Comparison of ENCODE assay signal across 7 cellular contexts in genomic region chr1:150981177-150981804, GRCh38. TPM values are rescaled to one million over a fixed set of nuclear protein-coding genes. Genes with fewer than 3 reads are reported as not detected.
DNase-seq lines count a peak whose midpoint lies in the region; ATAC-seq, FAIRE-seq and TF ChIP-seq lines count a peak whose summit lies in the region.
"Had no signal": no experiment of that assay in that cellular context is flagged by ENCODE, and none has a peak within 500 bp of the region (broad histone marks: within the 10 kb centered on the region; RNA-seq: fewer than 3 reads in every experiment).

No MANE protein-coding gene starts in this region.

- no peaks in the 10 kb centered on the region for H3K36me3 ChIP-seq in body of pancreas (replicated peaks in 1 of 2; ENCODE audit: insufficient read depth in 1 of 2, low read depth in 2 of 2)

- peak overlapping the region; percentile 72 to 82 (median 82) for H3K27ac ChIP-seq in body of pancreas

- no peak for TF ChIP-seq CTCF in body of pancreas (IDR thresholded peaks at IDR 0.05)

- H3K27me3 ChIP-seq in body of pancreas, result no peaks in the 10 kb centered on the region

- POLR2A ChIA-PET in activated naive CD8-positive, alpha-beta T cell treated with anti-CD3 and anti-CD28 coated beads, Interleukin-2, amount 10 ng/mL, durations not matched to agents 7 days and 5 days (lab: Charles Lee), result interaction anchor here (1.4 kb wide), 1 partner anchor 90 kb away, joined by 3 read pairs; no protein-coding TSS in a partner anchor

- peaks cover 58% of the 10 kb centered on the region for H3K4me1 ChIP-seq in body of pancreas

- DNase-seq in activated naive CD8-positive, alpha-beta T cell treated with anti-CD3 and anti-CD28 coated beads, Interleukin-2, amount 10 ng/mL, durations not matched to agents 7 days and 5 days, result no peak
- DNase-seq in activated naive CD8-positive, alpha-beta T cell treated with anti-CD3 and anti-CD28 coated beads for 36 hours, result no peak
- DNase-seq in body of pancreas, result peak; percentile 55 to 72 (median 64)
- DNase-seq in urothelium cell line (ENCODE audit: low spot score), result peak; percentile 48
- DNase-seq in RKO (ENCODE audit: low spot score), result no peak
- DNase-seq in pons (ENCODE audit: low spot score), result no peak
- DNase-seq: activated CD4-positive, alpha-beta T cell treated with anti-CD3 and anti-CD28 coated beads for 48 hours had no signal

- FAIRE-seq in urothelium cell line (lab: Jason Lieb, UNC), result no peak

- H3K4me1 Mint-ChIP-seq in activated naive CD8-positive, alpha-beta T cell treated with anti-CD3 and anti-CD28 coated beads, Interleukin-2, amount 10 ng/mL, durations not matched to agents 7 days and 5 days, result peaks cover 19% of the 10 kb centered on the region
- H3K4me1 Mint-ChIP-seq in activated naive CD8-positive, alpha-beta T cell treated with anti-CD3 and anti-CD28 coated beads for 36 hours, result peaks cover 21% of the 10 kb centered on the region

- no peak overlapping the region for H3K4me3 Mint-ChIP-seq in activated naive CD8-positive, alpha-beta T cell treated with anti-CD3 and anti-CD28 coated beads, Interleukin-2, amount 10 ng/mL, durations not matched to agents 7 days and 5 days
- no peak overlapping the region for H3K4me3 Mint-ChIP-seq in activated naive CD8-positive, alpha-beta T cell treated with anti-CD3 and anti-CD28 coated beads for 36 hours

- H3K27ac Mint-ChIP-seq in activated naive CD8-positive, alpha-beta T cell treated with anti-CD3 and anti-CD28 coated beads, Interleukin-2, amount 10 ng/mL, durations not matched to agents 7 days and 5 days, result peak overlapping the region; percentile 24
- H3K27ac Mint-ChIP-seq in activated naive CD8-positive, alpha-beta T cell treated with anti-CD3 and anti-CD28 coated beads for 36 hours, result no peak overlapping the region

- H3K27me3 Mint-ChIP-seq in activated naive CD8-positive, alpha-beta T cell treated with anti-CD3 and anti-CD28 coated beads, Interleukin-2, amount 10 ng/mL, durations not matched to agents 7 days and 5 days, result peaks cover 4% of the 10 kb centered on the region
- no peaks in the 10 kb centered on the region for H3K27me3 Mint-ChIP-seq in activated naive CD8-positive, alpha-beta T cell treated with anti-CD3 and anti-CD28 coated beads for 36 hours

- peak in 2 of 3 donors; percentile 68 to 70 for TF ChIP-seq POLR2A in body of pancreas (IDR thresholded peaks at IDR 0.05)

- no peak overlapping the region for H3K4me3 ChIP-seq in body of pancreas

- no peaks in the 10 kb centered on the region for H3K36me3 Mint-ChIP-seq in activated naive CD8-positive, alpha-beta T cell treated with anti-CD3 and anti-CD28 coated beads, Interleukin-2, amount 10 ng/mL, durations not matched to agents 7 days and 5 days
- H3K36me3 Mint-ChIP-seq in activated naive CD8-positive, alpha-beta T cell treated with anti-CD3 and anti-CD28 coated beads for 36 hours, result no peaks in the 10 kb centered on the region

- intact Hi-C loops in body of pancreas (cut with DNase I), result no loop called here

- 43 to 58% methylated on average over 4 to 6 of the region's 6 CpGs for WGBS in body of pancreas, 2 donors

- no peaks in the 10 kb centered on the region for H3K9me3 Mint-ChIP-seq in activated naive CD8-positive, alpha-beta T cell treated with anti-CD3 and anti-CD28 coated beads, Interleukin-2, amount 10 ng/mL, durations not matched to agents 7 days and 5 days
- no peaks in the 10 kb centered on the region for H3K9me3 Mint-ChIP-seq in activated naive CD8-positive, alpha-beta T cell treated with anti-CD3 and anti-CD28 coated beads for 36 hours

- no peak for ATAC-seq in activated naive CD8-positive, alpha-beta T cell treated with anti-CD3 and anti-CD28 coated beads, Interleukin-2, amount 10 ng/mL, durations not matched to agents 7 days and 5 days (ENCODE audit: low read depth)
- peak; percentile 51 for ATAC-seq in body of pancreas

- no peaks in the 10 kb centered on the region for H3K9me3 ChIP-seq in body of pancreas

RNA-seq across cellular contexts. Expression of gene ANXA9, which starts 0.8 kb away (rescaled TPM):
- total RNA-seq in activated naive CD8-positive, alpha-beta T cell treated with anti-CD3 and anti-CD28 coated beads, Interleukin-2, amount 10 ng/mL, durations not matched to agents 7 days and 5 days, result not detected
- total RNA-seq in activated naive CD8-positive, alpha-beta T cell treated with anti-CD3 and anti-CD28 coated beads for 36 hours, result not detected
- total RNA-seq in body of pancreas, result 10 to 100 TPM; 17.4 to 33.3 TPM

RNA-seq across cellular contexts. Expression of gene CERS2, which starts 6.7 kb away (rescaled TPM):
- total RNA-seq in activated naive CD8-positive, alpha-beta T cell treated with anti-CD3 and anti-CD28 coated beads, Interleukin-2, amount 10 ng/mL, durations not matched to agents 7 days and 5 days, result 100 to 1,000 TPM; 153 TPM
- 100 to 1,000 TPM; 160 to 166 TPM for total RNA-seq in activated naive CD8-positive, alpha-beta T cell treated with anti-CD3 and anti-CD28 coated beads for 36 hours
- 10 to 100 TPM; 70.9 to 84.8 TPM for total RNA-seq in body of pancreas

RNA-seq across cellular contexts. Expression of gene MINDY1, which starts 25.4 kb away (rescaled TPM):
- 10 to 100 TPM; 11.5 to 12.7 TPM for total RNA-seq in activated naive CD8-positive, alpha-beta T cell treated with anti-CD3 and anti-CD28 coated beads, Interleukin-2, amount 10 ng/mL, durations not matched to agents 7 days and 5 days
- total RNA-seq in activated naive CD8-positive, alpha-beta T cell treated with anti-CD3 and anti-CD28 coated beads for 36 hours, result 10 to 100 TPM in 1 of 2 experiments, 1 to 10 TPM in 1; 9.4 to 11.6 TPM
- 10 to 100 TPM; 36.3 to 39.2 TPM for total RNA-seq in body of pancreas

RNA-seq across cellular contexts. Expression of gene PRUNE1, which starts 27.0 kb away (rescaled TPM):
- 10 to 100 TPM; 22.9 to 23.2 TPM for total RNA-seq in activated naive CD8-positive, alpha-beta T cell treated with anti-CD3 and anti-CD28 coated beads, Interleukin-2, amount 10 ng/mL, durations not matched to agents 7 days and 5 days
- total RNA-seq in activated naive CD8-positive, alpha-beta T cell treated with anti-CD3 and anti-CD28 coated beads for 36 hours, result 10 to 100 TPM; 13.0 to 14.4 TPM
- total RNA-seq in body of pancreas, result 10 to 100 TPM; 15.8 to 19.4 TPM

RNA-seq across cellular contexts. Expression of gene BNIPL, which starts 55.1 kb away (rescaled TPM):
- 1 to 10 TPM; 2.8 to 4.1 TPM for total RNA-seq in activated naive CD8-positive, alpha-beta T cell treated with anti-CD3 and anti-CD28 coated beads, Interleukin-2, amount 10 ng/mL, durations not matched to agents 7 days and 5 days
- under 1 TPM; 0.52 to 0.54 TPM for total RNA-seq in activated naive CD8-positive, alpha-beta T cell treated with anti-CD3 and anti-CD28 coated beads for 36 hours
- total RNA-seq in body of pancreas, result under 1 TPM in 1 of 2 donors, not detected in 1; 0.26 TPM

Comparison
In these comparisons a context has a peak if more than half of its experiments do, and no peak if none do; other contexts are left out.
1. DNase-seq: peak in body of pancreas (4 of 4) and urothelium cell line (single experiment); none in activated naive CD8-positive, alpha-beta T cell treated with anti-CD3 and anti-CD28 coated beads, Interleukin-2, amount 10 ng/mL, durations not matched to agents 7 days and 5 days (single experiment), activated naive CD8-positive, alpha-beta T cell treated with anti-CD3 and anti-CD28 coated beads for 36 hours (single experiment), RKO (single experiment) and pons (single experiment).
2. RNA of gene ANXA9, which starts 0.8 kb away (total RNA-seq): 17.4 to 33.3 TPM in body of pancreas; not detected in activated naive CD8-positive, alpha-beta T cell treated with anti-CD3 and anti-CD28 coated beads, Interleukin-2, amount 10 ng/mL, durations not matched to agents 7 days and 5 days and not detected in activated naive CD8-positive, alpha-beta T cell treated with anti-CD3 and anti-CD28 coated beads for 36 hours; every median in the first group is over 10 times any median in the second.